ENCODE assay signal across 26 cellular contexts in genomic region chr1:22131062-22131461, GRCh38. TPM values are rescaled to one million over a fixed set of nuclear protein-coding genes. Genes with fewer than 3 reads are reported as not detected.
"Had no signal": no experiment of that assay in that cellular context is flagged by ENCODE, and none has a peak within 500 bp of the region (broad histone marks: within the 10 kb centered on the region; RNA-seq: fewer than 3 reads in every experiment).

No MANE protein-coding gene starts in this region.

- H3K4me3 Mint-ChIP-seq: stimulated activated effector memory CD8-positive, alpha-beta T cell treated with anti-CD3 and anti-CD28 coated beads, Interleukin-12 subunit alpha, Interleukin-12 subunit beta, amount 100 ng/mL, for 72 hours; stimulated activated memory B cell treated with anti-CD40 and anti-IgM and Interleukin-4, amounts not matched to agents 10 μg/mL and 1 μg/mL and 100 μg/mL, for 72 hours; stimulated activated naive B cell treated with anti-CD40 and anti-IgM and Interleukin-4, amounts not matched to agents 10 μg/mL and 1 μg/mL and 100 μg/mL, for 72 hours; stimulated activated naive CD8-positive, alpha-beta T cell treated with anti-CD3 and anti-CD28 coated beads, Interleukin-15, amount 100 ng/mL, for 72 hours; stimulated activated naive CD8-positive, alpha-beta T cell treated with anti-CD3 and anti-CD28 coated beads, Interleukin-15, Interleukin-2, amounts not matched to agents 100 ng/mL and 50 ng/mL, for 24 hours; type B pancreatic cell had no signal

- H3K27me3 Mint-ChIP-seq: stimulated activated naive CD8-positive, alpha-beta T cell treated with anti-CD3 and anti-CD28 coated beads, Interleukin-15, Interleukin-2, amounts not matched to agents 100 ng/mL and 50 ng/mL, for 24 hours; type B pancreatic cell had no signal

- H3K27me3 ChIP-seq: suprapubic skin, testis, thyroid gland, transverse colon, upper lobe of left lung, upper lobe of right lung, uterus, vagina had no signal

- H3K36me3 Mint-ChIP-seq: type B pancreatic cell had no signal

- H3K4me1 Mint-ChIP-seq: stimulated activated effector memory CD8-positive, alpha-beta T cell treated with anti-CD3 and anti-CD28 coated beads, Interleukin-12 subunit alpha, Interleukin-12 subunit beta, amount 100 ng/mL, for 72 hours; stimulated activated memory B cell treated with anti-CD40 and anti-IgM and Interleukin-4, amounts not matched to agents 10 μg/mL and 1 μg/mL and 100 μg/mL, for 72 hours; stimulated activated naive CD8-positive, alpha-beta T cell treated with anti-CD3 and anti-CD28 coated beads, Interleukin-15, amount 100 ng/mL, for 72 hours had no signal

- H3K27ac ChIP-seq: stomach, suprapubic skin, testis, thoracic aorta, thyroid gland, tibial artery, tibial nerve, transverse colon, upper lobe of left lung, upper lobe of right lung, uterus, vagina had no signal

- H3K9me3 Mint-ChIP-seq: stimulated activated effector memory CD8-positive, alpha-beta T cell treated with anti-CD3 and anti-CD28 coated beads, Interleukin-12 subunit alpha, Interleukin-12 subunit beta, amount 100 ng/mL, for 72 hours; stimulated activated memory B cell treated with anti-CD40 and anti-IgM and Interleukin-4, amounts not matched to agents 10 μg/mL and 1 μg/mL and 100 μg/mL, for 72 hours; stimulated activated naive B cell treated with anti-CD40 and anti-IgM and Interleukin-4, amounts not matched to agents 10 μg/mL and 1 μg/mL and 100 μg/mL, for 72 hours; stimulated activated naive CD8-positive, alpha-beta T cell treated with anti-CD3 and anti-CD28 coated beads, Interleukin-15, amount 100 ng/mL, for 72 hours; stimulated activated naive CD8-positive, alpha-beta T cell treated with anti-CD3 and anti-CD28 coated beads, Interleukin-15, Interleukin-2, amounts not matched to agents 100 ng/mL and 50 ng/mL, for 24 hours; type B pancreatic cell had no signal

- H3K4me3 ChIP-seq: stomach, suprapubic skin, testis, thoracic aorta, thyroid gland, tibial artery, tibial nerve, transverse colon, upper lobe of left lung, upper lobe of right lung, uterus, vagina had no signal

- DNase-seq: stimulated activated CD4-positive, alpha-beta T cell treated with anti-CD3 and anti-CD28 coated beads, Interleukin-2, amount 100 ng/mL, for 48 hours; stimulated activated CD4-positive, alpha-beta T cell treated with anti-CD3 and anti-CD28 coated beads, Interleukin-4, amount 100 ng/mL, for 1 hour; stimulated activated CD4-positive, alpha-beta T cell treated with anti-CD3 and anti-CD28 coated beads, Interleukin-4, amount 100 ng/mL, for 24 hours; stimulated activated CD4-positive, alpha-beta T cell treated with anti-CD3 and anti-CD28 coated beads, Interleukin-4, amount 100 ng/mL, for 4 hours; stimulated activated CD8-positive, alpha-beta memory T cell treated with anti-CD3 and anti-CD28 coated beads, Interleukin-4, amount 100 ng/mL, for 48 hours; stimulated activated naive B cell treated with anti-CD40 and anti-IgM and Interleukin-4, amounts not matched to agents 10 μg/mL and 1 μg/mL and 100 μg/mL, for 72 hours; stimulated activated naive CD4-positive, alpha-beta T cell treated with Interleukin-2 at 50 U/mL for 16 hours; stimulated activated naive CD8-positive, alpha-beta T cell treated with anti-CD3 and anti-CD28 coated beads, Interleukin-15, amount 100 ng/mL, for 72 hours; stimulated activated naive CD8-positive, alpha-beta T cell treated with anti-CD3 and anti-CD28 coated beads, Interleukin-15, Interleukin-2, amounts not matched to agents 100 U/mL and 50 U/mL, for 24 hours; stomach; testis; thyroid gland; tibial artery; transverse colon; trophoblast cell; upper lobe of left lung; upper lobe of right lung had no signal

- H3K27ac Mint-ChIP-seq: stimulated activated effector memory CD8-positive, alpha-beta T cell treated with anti-CD3 and anti-CD28 coated beads, Interleukin-12 subunit alpha, Interleukin-12 subunit beta, amount 100 ng/mL, for 72 hours; stimulated activated memory B cell treated with anti-CD40 and anti-IgM and Interleukin-4, amounts not matched to agents 10 μg/mL and 1 μg/mL and 100 μg/mL, for 72 hours; stimulated activated naive CD8-positive, alpha-beta T cell treated with anti-CD3 and anti-CD28 coated beads, Interleukin-15, amount 100 ng/mL, for 72 hours; stimulated activated naive CD8-positive, alpha-beta T cell treated with anti-CD3 and anti-CD28 coated beads, Interleukin-15, Interleukin-2, amounts not matched to agents 100 ng/mL and 50 ng/mL, for 24 hours; type B pancreatic cell had no signal

- H3K36me3 ChIP-seq: suprapubic skin, thoracic aorta, thyroid gland, tibial artery, tibial nerve, transverse colon, upper lobe of left lung, upper lobe of right lung, uterus, vagina had no signal

RNA-seq across cellular contexts. Expression of gene WNT4, which starts 11.8 kb away (rescaled TPM):
- total RNA-seq: thoracic aorta had no signal
